13 cellular contexts compared by ENCODE assay signal in the genomic region with DNA sequence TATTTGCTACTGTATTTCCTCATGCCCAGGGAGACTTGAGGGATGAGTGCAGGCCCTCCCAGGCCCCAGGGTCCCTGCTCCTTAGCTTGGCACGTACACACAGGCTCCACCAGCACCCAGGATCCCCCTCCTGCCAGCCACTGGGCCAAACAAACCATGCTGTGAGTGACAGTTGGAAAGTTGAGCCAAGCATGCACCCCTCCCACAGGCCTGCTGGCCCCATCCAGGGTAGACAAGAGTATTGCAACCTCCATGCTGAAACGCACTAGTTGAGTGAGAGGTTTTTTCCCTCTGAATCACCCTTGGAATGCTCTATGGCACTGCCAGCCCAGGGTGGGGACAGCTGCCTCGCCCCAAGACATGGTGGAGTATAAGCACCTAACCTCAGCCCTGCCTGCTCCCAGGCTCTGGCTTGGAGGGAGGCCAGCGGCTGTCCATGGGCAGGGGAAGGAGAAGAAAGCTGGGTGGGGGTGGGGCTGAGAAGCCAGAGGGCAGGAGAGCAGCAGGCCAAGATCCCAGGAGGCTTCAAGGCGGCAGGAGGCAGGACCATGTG. TPM values are rescaled to one million over a fixed set of nuclear protein-coding genes. Genes with fewer than 3 reads are reported as not detected.
A peak's percentile ranks its signal among the peaks of the same experiment; 100 is the strongest.
DNase-seq lines count a peak whose midpoint lies in the region; ATAC-seq and TF ChIP-seq lines count a peak whose summit lies in the region.
"Had no signal": no experiment of that assay in that cellular context is flagged by ENCODE, and none has a peak within 500 bp of the region (broad histone marks: within the 10 kb centered on the region; RNA-seq: fewer than 3 reads in every experiment).

No MANE protein-coding gene starts in this region.

- H3K9me3 Mint-ChIP-seq in stimulated activated effector memory CD8-positive, alpha-beta T cell treated with anti-CD3 and anti-CD28 coated beads, Interleukin-12 subunit alpha, Interleukin-12 subunit beta, amount 100 ng/mL, for 72 hours: no peaks in the 10 kb centered on the region
- H3K9me3 Mint-ChIP-seq: activated CD4-positive, alpha-beta T cell treated with anti-CD3 and anti-CD28 coated beads, Interleukin-2, amount 10 ng/mL, durations not matched to agents 7 days and 5 days; CD4-positive, CD25-positive, alpha-beta regulatory T cell had no signal

- no peak for TF ChIP-seq CTCF in fibroblast of the aortic adventitia (IDR thresholded peaks at IDR 0.05; ENCODE audit: insufficient read depth, low read length)

- no peaks in the 10 kb centered on the region for H3K27me3 ChIP-seq in SJSA1 (replicated peaks)
- H3K27me3 ChIP-seq: vagina had no signal

- H3K4me1 Mint-ChIP-seq in stimulated activated effector memory CD8-positive, alpha-beta T cell treated with anti-CD3 and anti-CD28 coated beads, Interleukin-12 subunit alpha, Interleukin-12 subunit beta, amount 100 ng/mL, for 72 hours: no peaks in the 10 kb centered on the region
- H3K4me1 Mint-ChIP-seq: activated CD4-positive, alpha-beta T cell treated with anti-CD3 and anti-CD28 coated beads, Interleukin-2, amount 10 ng/mL, durations not matched to agents 7 days and 5 days; CD4-positive, CD25-positive, alpha-beta regulatory T cell had no signal

- ATAC-seq in stimulated activated effector memory CD8-positive, alpha-beta T cell treated with anti-CD3 and anti-CD28 coated beads, Interleukin-12 subunit alpha, Interleukin-12 subunit beta, amount 100 ng/mL, for 72 hours: no peak
- ATAC-seq in GM18502 (IDR thresholded peaks at IDR 0.05; ENCODE audit: poor library complexity, unreplicated experiment): no peak

- H3K27ac Mint-ChIP-seq in stimulated activated effector memory CD8-positive, alpha-beta T cell treated with anti-CD3 and anti-CD28 coated beads, Interleukin-12 subunit alpha, Interleukin-12 subunit beta, amount 100 ng/mL, for 72 hours: no peak overlapping the region
- H3K27ac Mint-ChIP-seq: activated CD4-positive, alpha-beta T cell treated with anti-CD3 and anti-CD28 coated beads, Interleukin-2, amount 10 ng/mL, durations not matched to agents 7 days and 5 days; activated naive CD8-positive, alpha-beta T cell; CD4-positive, CD25-positive, alpha-beta regulatory T cell; progenitor cell of endocrine pancreas had no signal

- H3K9me3 ChIP-seq in SJSA1 (replicated peaks): no peaks in the 10 kb centered on the region
- H3K9me3 ChIP-seq: vagina had no signal

- H3K36me3 ChIP-seq in SJSA1: peaks cover 5% of the 10 kb centered on the region; the same call in 1 of the 2 replicates
- H3K36me3 ChIP-seq: vagina had no signal

- no peaks in the 10 kb centered on the region for H3K36me3 Mint-ChIP-seq in stimulated activated effector memory CD8-positive, alpha-beta T cell treated with anti-CD3 and anti-CD28 coated beads, Interleukin-12 subunit alpha, Interleukin-12 subunit beta, amount 100 ng/mL, for 72 hours

- peak overlapping the region; percentile 63 for H3K27ac ChIP-seq in SJSA1
- H3K27ac ChIP-seq: vagina had no signal

- H3K4me3 ChIP-seq in SJSA1 (no peak overlapping the region), fibroblast of the aortic adventitia (ENCODE audit: low read depth, low read length) (no peak overlapping the region)
- H3K4me3 ChIP-seq: vagina had no signal

- peak; percentile 41 for DNase-seq in ELR (ENCODE audit: low read depth)
- peak; percentile 66 to 81 for DNase-seq in SJSA1 (ENCODE audit: low read depth in 1 of 2, low spot score in 2 of 2)
- DNase-seq in fibroblast of the aortic adventitia (ENCODE audit: low read depth): peak; percentile 57
- DNase-seq in renal cortical epithelial cell (ENCODE audit: low read depth): peak; percentile 87
- DNase-seq in DMS53 (lab: John Stamatoyannopoulos, UW): no peak
- no peak for DNase-seq in NCI-H2107 (lab: John Stamatoyannopoulos, UW)
- DNase-seq in stimulated activated effector memory CD8-positive, alpha-beta T cell treated with anti-CD3 and anti-CD28 coated beads, Interleukin-12 subunit alpha, Interleukin-12 subunit beta, amount 100 ng/mL, for 72 hours (ENCODE audit: low spot score in 2 of 2): no peak
- DNase-seq: activated CD4-positive, alpha-beta T cell treated with anti-CD3 and anti-CD28 coated beads, Interleukin-2, amount 10 ng/mL, durations not matched to agents 7 days and 5 days; CD4-positive, CD25-positive, alpha-beta regulatory T cell had no signal

- no peak overlapping the region for H3K4me3 Mint-ChIP-seq in stimulated activated effector memory CD8-positive, alpha-beta T cell treated with anti-CD3 and anti-CD28 coated beads, Interleukin-12 subunit alpha, Interleukin-12 subunit beta, amount 100 ng/mL, for 72 hours
- H3K4me3 Mint-ChIP-seq: activated CD4-positive, alpha-beta T cell treated with anti-CD3 and anti-CD28 coated beads, Interleukin-2, amount 10 ng/mL, durations not matched to agents 7 days and 5 days; activated naive CD8-positive, alpha-beta T cell; CD4-positive, CD25-positive, alpha-beta regulatory T cell had no signal

- H3K4me1 ChIP-seq in SJSA1 (replicated peaks): peaks cover 64% of the 10 kb centered on the region

RNA-seq across cellular contexts. Expression of a gene that starts 49.6 kb away (rescaled TPM):
- 6.0 and 8.6 TPM in 2 replicates for total RNA-seq in SJSA1 (2014; rRNA removed; shearing (Covaris generic))
- total RNA-seq in fibroblast of the aortic adventitia (ENCODE audit: low replicate concordance) (0.57 and 1.3 TPM in 2 replicates), renal cortical epithelial cell (2.3 and 3.1 TPM in 2 replicates)

Comparison
In these comparisons a context has a peak if more than half of its experiments do, and no peak if none do; other contexts are left out.
1. DNase-seq: peak in ELR (single experiment), SJSA1 (2 of 2), fibroblast of the aortic adventitia (single experiment) and renal cortical epithelial cell (single experiment); none in DMS53 (single experiment), NCI-H2107 (single experiment) and stimulated activated effector memory CD8-positive, alpha-beta T cell treated with anti-CD3 and anti-CD28 coated beads, Interleukin-12 subunit alpha, Interleukin-12 subunit beta, amount 100 ng/mL, for 72 hours (0 of 2).